7 cellular contexts compared by ENCODE assay signal in the genomic region with DNA sequence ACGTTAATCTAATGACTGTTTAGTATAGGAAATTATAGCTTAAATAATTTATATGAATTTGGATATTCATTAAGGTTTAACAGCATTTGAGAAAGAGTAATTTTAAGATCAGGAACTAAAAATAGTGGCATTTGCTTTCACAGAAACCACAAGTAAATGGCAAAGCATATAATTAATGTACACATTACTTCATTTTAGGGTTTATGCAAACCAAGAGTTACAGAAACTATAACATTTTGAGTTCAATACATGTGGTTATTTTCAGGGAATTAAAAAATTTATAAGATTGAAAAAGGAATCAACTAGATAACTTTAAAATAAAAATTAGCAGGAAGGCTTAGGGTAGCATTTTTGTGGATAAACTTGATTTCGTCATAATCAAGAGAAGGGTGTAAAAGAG.
"Had no signal": no experiment of that assay in that cellular context is flagged by ENCODE, and none has a peak within 500 bp of the region (broad histone marks: within the 10 kb centered on the region; RNA-seq: fewer than 3 reads in every experiment).

No MANE protein-coding gene starts in this region.

- ATAC-seq: HCT116 had no signal

- H3K36me3 Mint-ChIP-seq: IgD-negative memory B cell had no signal

- H3K4me1 Mint-ChIP-seq: IgD-negative memory B cell had no signal

- H3K4me3 Mint-ChIP-seq: HFFc6, IgD-negative memory B cell had no signal

- H3K4me1 ChIP-seq: HAP-1 had no signal

- DNase-seq: GOT3, H7, HFFc6, KG1 had no signal

- H3K27ac Mint-ChIP-seq: HFFc6, IgD-negative memory B cell had no signal

- H3K36me3 ChIP-seq: HAP-1 had no signal

- H3K27me3 Mint-ChIP-seq: IgD-negative memory B cell had no signal

- H3K9me3 ChIP-seq: HAP-1 had no signal

- H3K4me3 ChIP-seq: HAP-1 had no signal
